In the genomic region with DNA sequence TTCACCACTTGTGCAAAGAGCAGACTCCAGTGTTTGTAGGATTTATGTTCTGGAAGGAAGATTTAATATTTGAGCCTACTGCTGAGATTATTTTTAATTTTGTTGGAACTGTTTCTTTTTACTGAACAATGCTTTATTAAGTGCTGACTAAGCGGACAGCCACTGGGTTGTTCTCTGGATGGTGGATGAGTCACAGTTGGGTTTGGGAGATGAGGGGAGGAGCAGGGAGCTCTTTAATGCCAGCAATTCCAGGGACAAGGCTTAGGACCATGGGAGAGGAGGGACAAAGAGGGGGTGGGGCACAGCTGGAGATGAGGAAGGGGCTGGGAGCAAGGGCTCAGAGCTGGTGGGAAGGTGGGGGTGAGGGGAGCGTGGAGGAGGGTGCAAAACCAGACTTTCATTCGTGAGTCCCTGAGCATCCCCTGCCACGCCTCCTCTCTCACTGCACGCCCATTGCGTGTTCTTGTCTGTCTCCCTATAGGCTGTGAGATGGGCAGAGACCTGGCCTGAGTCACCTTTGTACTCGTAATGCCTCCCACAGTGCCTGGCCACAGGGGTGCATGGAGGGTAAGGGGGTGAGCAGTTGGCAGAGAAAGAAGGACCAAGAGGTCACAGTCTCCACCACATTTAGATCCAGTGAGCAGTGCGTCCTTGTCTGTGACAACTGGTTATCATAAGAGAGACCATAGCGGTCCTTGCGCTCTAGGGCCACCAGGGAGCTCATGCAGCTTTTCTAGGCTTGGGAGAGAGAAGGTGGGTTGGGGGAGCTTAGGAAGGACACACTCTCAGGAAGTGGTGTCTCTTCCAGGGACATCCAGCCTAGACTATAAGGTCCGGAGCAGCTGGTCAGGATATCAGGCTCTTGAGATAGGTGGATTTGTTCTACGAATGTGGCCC, we compare ENCODE assay signal across 12 cellular contexts. TPM values are rescaled to one million over a fixed set of nuclear protein-coding genes. Genes with fewer than 3 reads are reported as not detected.
A peak's percentile ranks its signal among the peaks of the same experiment; 100 is the strongest.
DNase-seq lines count a peak whose midpoint lies in the region; ATAC-seq and TF ChIP-seq lines count a peak whose summit lies in the region.
"Had no signal": no experiment of that assay in that cellular context is flagged by ENCODE, and none has a peak within 500 bp of the region (broad histone marks: within the 10 kb centered on the region; RNA-seq: fewer than 3 reads in every experiment).

No MANE protein-coding gene starts in this region.

- dilution Hi-C loops in mammary epithelial cell (cut with HindIII; ENCODE audit: low sequenced_read_pairs), result no loop called here

- WGBS in mammary epithelial cell (ENCODE audit: low coverage, missing lambda C conversion rate), result 72% methylated on average over 8 of the region's 12 CpGs

- H3K36me3 ChIP-seq in mammary epithelial cell (ENCODE audit: insufficient read depth, low read length), result no peaks in the 10 kb centered on the region

- CTCF ChIA-PET in mammary epithelial cell (lab: Charles Lee; ENCODE audit: low non-redundant PET), result interaction anchor here (0.5 to 1.0 kb wide), 4 partner anchors 27 to 1458 kb away, joined by 3 to 5 read pairs (median 4); no protein-coding TSS in a partner anchor
- CTCF ChIA-PET in activated naive CD4-positive, alpha-beta T cell treated with anti-CD3 and anti-CD28 coated beads for 36 hours (lab: Charles Lee), result interaction anchor here (0.5 to 5.3 kb wide), 5 partner anchors 15 to 105 kb away, joined by 3 to 55 read pairs (median 4); no protein-coding TSS in a partner anchor

- H3K27ac Mint-ChIP-seq in type B pancreatic cell, result no peak overlapping the region
- H3K27ac Mint-ChIP-seq in activated naive CD4-positive, alpha-beta T cell treated with anti-CD3 and anti-CD28 coated beads for 36 hours, result no peak overlapping the region
- H3K27ac Mint-ChIP-seq: activated naive CD4-positive, alpha-beta T cell treated with anti-CD3 and anti-CD28 coated beads, Interleukin-2, amount 50 U/mL, for 72 hours; T-cell had no signal

- TF ChIP-seq CTCF in mammary epithelial cell (conservative IDR thresholded peaks at IDR 0.05 in 1 of 2, IDR thresholded peaks at IDR 0.05 in 1 of 2; ENCODE audit: extremely low read depth in 1 of 2, insufficient read depth in 1 of 2, low read depth in 1 of 2, low read length in 2 of 2) (no peak), type B pancreatic cell (conservative IDR thresholded peaks at IDR 0.05) (no peak)

- peak; percentile 4 for DNase-seq in DMS53 (lab: John Stamatoyannopoulos, UW)
- no peak for DNase-seq in DMS53 treated with DMSO at 0.1 percent for 48 hours (lab: John Stamatoyannopoulos, UW; ENCODE audit: unreplicated experiment)
- DNase-seq in mammary epithelial cell, result peak; percentile 68
- DNase-seq in iPS-NIHi7 (ENCODE audit: extremely low spot score), result peak; percentile 68
- DNase-seq in type B pancreatic cell (ENCODE audit: extremely low spot score, unreplicated experiment), result peak; percentile 37
- DNase-seq in activated naive CD4-positive, alpha-beta T cell treated with anti-CD3 and anti-CD28 coated beads for 36 hours, result no peak
- DNase-seq: NCI-H1048, T-cell had no signal

- H3K27ac ChIP-seq in mammary epithelial cell (ENCODE audit: insufficient read depth, low read depth, low read length), result peak overlapping the region; percentile 3
- H3K27ac ChIP-seq: 22Rv1 had no signal

- H3K9ac ChIP-seq in mammary epithelial cell (ENCODE audit: insufficient read depth, low read length), result no peak overlapping the region

- peaks cover 8% of the 10 kb centered on the region for H3K27me3 Mint-ChIP-seq in type B pancreatic cell
- H3K27me3 Mint-ChIP-seq in activated naive CD4-positive, alpha-beta T cell treated with anti-CD3 and anti-CD28 coated beads for 36 hours (ENCODE audit: low read depth), result peaks cover 16% of the 10 kb centered on the region

- no peak overlapping the region for H3K4me3 ChIP-seq in mammary epithelial cell (replicated peaks in 1 of 3; ENCODE audit: insufficient read depth in 1 of 3, low read depth in 2 of 3, low read length in 3 of 3)

- peaks cover 19% of the 10 kb centered on the region for H3K4me1 Mint-ChIP-seq in type B pancreatic cell (ENCODE audit: unreplicated experiment)
- H3K4me1 Mint-ChIP-seq in activated naive CD4-positive, alpha-beta T cell treated with anti-CD3 and anti-CD28 coated beads for 36 hours (ENCODE audit: low read depth), result peaks cover 5% of the 10 kb centered on the region

- H3K79me2 ChIP-seq in mammary epithelial cell (ENCODE audit: insufficient read depth, low read length), result no peaks in the 10 kb centered on the region

- ATAC-seq in HG02759 (IDR thresholded peaks at IDR 0.05; ENCODE audit: unreplicated experiment), result no peak
- no peak for ATAC-seq in GM21423 (IDR thresholded peaks at IDR 0.05; ENCODE audit: unreplicated experiment)
- ATAC-seq: activated naive CD4-positive, alpha-beta T cell treated with anti-CD3 and anti-CD28 coated beads, Interleukin-2, amount 50 U/mL, for 72 hours; T-cell had no signal

- no peaks in the 10 kb centered on the region for H4K20me1 ChIP-seq in mammary epithelial cell (ENCODE audit: insufficient read depth, low read length)

- intact Hi-C loops in mammary epithelial cell (cut with micrococcal nuclease), result no loop called here
- intact Hi-C loops in activated naive CD4-positive, alpha-beta T cell treated with anti-CD3 and anti-CD28 coated beads for 36 hours (cut with micrococcal nuclease), result no loop called here

- no peaks in the 10 kb centered on the region for H3K36me3 Mint-ChIP-seq in type B pancreatic cell
- H3K36me3 Mint-ChIP-seq in activated naive CD4-positive, alpha-beta T cell treated with anti-CD3 and anti-CD28 coated beads for 36 hours (ENCODE audit: low read depth), result no peaks in the 10 kb centered on the region
- H3K36me3 Mint-ChIP-seq: activated naive CD4-positive, alpha-beta T cell treated with anti-CD3 and anti-CD28 coated beads, Interleukin-2, amount 50 U/mL, for 72 hours; T-cell had no signal

- H3K9me3 ChIP-seq in mammary epithelial cell (replicated peaks; ENCODE audit: insufficient read depth, low read length), result no peaks in the 10 kb centered on the region

- no TSS peak for BruUV-seq in mammary epithelial cell (replicated peaks; lab: Mats Ljungman, UMichigan)

- H3K9me3 Mint-ChIP-seq in type B pancreatic cell, result no peaks in the 10 kb centered on the region
- H3K9me3 Mint-ChIP-seq in activated naive CD4-positive, alpha-beta T cell treated with anti-CD3 and anti-CD28 coated beads for 36 hours, result no peaks in the 10 kb centered on the region
- H3K9me3 Mint-ChIP-seq: activated naive CD4-positive, alpha-beta T cell treated with anti-CD3 and anti-CD28 coated beads, Interleukin-2, amount 50 U/mL, for 72 hours; T-cell had no signal

- no peak overlapping the region for H2AFZ ChIP-seq in mammary epithelial cell (ENCODE audit: low read depth, low read length)

- in situ Hi-C loops in mammary epithelial cell (cut with MboI; ENCODE audit: low sequenced_read_pairs in 2 of 2), result loop anchor here in 1 of 2 donors (5.0 kb wide), 1 partner anchor 41 kb away; no protein-coding TSS in a partner anchor

- H3K4me3 Mint-ChIP-seq in type B pancreatic cell, result no peak overlapping the region
- no peak overlapping the region for H3K4me3 Mint-ChIP-seq in activated naive CD4-positive, alpha-beta T cell treated with anti-CD3 and anti-CD28 coated beads for 36 hours
- H3K4me3 Mint-ChIP-seq: T-cell had no signal

- H3K27me3 ChIP-seq in mammary epithelial cell (ENCODE audit: insufficient read depth, low read length), result no peaks in the 10 kb centered on the region

- peaks cover 20% of the 10 kb centered on the region for H3K4me1 ChIP-seq in mammary epithelial cell (ENCODE audit: insufficient read depth, low read length)

- peak overlapping the region; percentile 10 for H3K4me2 ChIP-seq in mammary epithelial cell (ENCODE audit: insufficient read depth, low read depth, low read length)

RNA-seq across cellular contexts. Expression of a gene that starts 18.4 kb away (rescaled TPM):
- 10 to 100 TPM; 12.5 to 30.0 TPM for total RNA-seq in mammary epithelial cell
- 11.2 TPM for polyA plus RNA-seq in mammary epithelial cell
- polyA minus RNA-seq in mammary epithelial cell, result 12.7 TPM
- 8.0 and 15.8 TPM in 2 replicates for total RNA-seq in type B pancreatic cell (ENCODE audit: low replicate concordance)
- not detected for total RNA-seq in activated naive CD4-positive, alpha-beta T cell treated with anti-CD3 and anti-CD28 coated beads for 36 hours
- total RNA-seq: activated naive CD4-positive, alpha-beta T cell treated with anti-CD3 and anti-CD28 coated beads, Interleukin-2, amount 50 U/mL, for 72 hours had no signal

RNA-seq across cellular contexts. Expression of a gene that starts 48.2 kb away (rescaled TPM):
- total RNA-seq in mammary epithelial cell (10 to 100 TPM; 14.5 to 27.6 TPM), type B pancreatic cell (ENCODE audit: low replicate concordance) (30.7 and 42.5 TPM in 2 replicates)
- polyA plus RNA-seq in mammary epithelial cell, result 12.4 TPM
- polyA minus RNA-seq in mammary epithelial cell, result 43.4 TPM
- total RNA-seq in activated naive CD4-positive, alpha-beta T cell treated with anti-CD3 and anti-CD28 coated beads for 36 hours, result 10 to 100 TPM; 32.1 TPM

Comparison
In these comparisons a context has a peak if more than half of its experiments do, and no peak if none do; other contexts are left out.
1. DNase-seq: peak in DMS53 (single experiment), mammary epithelial cell (single experiment), iPS-NIHi7 (single experiment) and type B pancreatic cell (single experiment); none in DMS53 treated with DMSO at 0.1 percent for 48 hours (single experiment) and activated naive CD4-positive, alpha-beta T cell treated with anti-CD3 and anti-CD28 coated beads for 36 hours (single experiment).